9 cellular contexts compared by ENCODE assay signal in the genomic region with DNA sequence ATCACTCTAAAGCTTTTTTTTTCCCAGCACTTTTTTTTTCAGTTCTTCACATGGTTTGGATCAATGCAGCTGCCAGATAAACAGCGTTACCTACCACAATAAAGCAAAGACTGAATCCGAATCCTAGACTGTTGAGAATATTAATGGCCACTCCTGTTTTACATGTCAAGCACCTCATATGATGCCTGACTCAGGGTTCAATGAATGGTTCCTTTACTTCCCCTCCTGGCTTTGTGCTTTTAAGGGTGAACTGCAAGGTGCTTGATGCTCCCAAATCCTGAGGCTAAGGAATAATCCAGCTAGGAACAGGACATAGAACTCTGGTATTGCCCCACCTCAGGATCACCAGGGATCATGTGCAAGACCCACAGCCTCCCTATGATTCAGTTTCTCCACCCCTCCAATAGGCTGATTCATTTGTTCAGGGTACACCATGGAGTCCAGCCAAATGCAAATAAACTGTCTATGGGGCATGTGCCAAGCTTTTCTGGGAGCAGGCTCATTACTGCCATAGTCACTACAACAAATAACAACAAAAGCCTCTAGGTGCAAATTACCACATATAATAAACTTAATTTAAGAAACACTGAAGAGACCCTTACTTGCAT.
DNase-seq lines count a peak whose midpoint lies in the region; ATAC-seq and TF ChIP-seq lines count a peak whose summit lies in the region.
"Had no signal": no experiment of that assay in that cellular context is flagged by ENCODE, and none has a peak within 500 bp of the region (broad histone marks: within the 10 kb centered on the region; RNA-seq: fewer than 3 reads in every experiment).

No MANE protein-coding gene starts in this region.

- TF ChIP-seq CTCF in brain microvascular endothelial cell (IDR thresholded peaks at IDR 0.05; ENCODE audit: low read depth, low read length, missing control alignments) = no peak
- no peak for TF ChIP-seq CTCF in lower lobe of right lung (IDR thresholded peaks at IDR 0.05)
- no peak for TF ChIP-seq CTCF in chondrocyte (IDR thresholded peaks at IDR 0.05)
- TF ChIP-seq CTCF in CD8-positive, alpha-beta T cell (IDR thresholded peaks at IDR 0.05) = no peak

- peaks cover 15% of the 10 kb centered on the region for H3K4me1 Mint-ChIP-seq in stimulated activated naive CD8-positive, alpha-beta T cell treated with anti-CD3 and anti-CD28 coated beads, Interleukin-15, amount 100 ng/mL, for 72 hours
- peaks cover 39% of the 10 kb centered on the region for H3K4me1 Mint-ChIP-seq in chondrocyte (ENCODE audit: low read depth)
- H3K4me1 Mint-ChIP-seq in CD8-positive, alpha-beta T cell (ENCODE audit: low read depth) = no peaks in the 10 kb centered on the region

- H3K27ac Mint-ChIP-seq in stimulated activated naive CD8-positive, alpha-beta T cell treated with anti-CD3 and anti-CD28 coated beads, Interleukin-15, amount 100 ng/mL, for 72 hours = no peak overlapping the region
- no peak overlapping the region for H3K27ac Mint-ChIP-seq in chondrocyte (ENCODE audit: unreplicated experiment)
- H3K27ac Mint-ChIP-seq in CD8-positive, alpha-beta T cell = no peak overlapping the region
- H3K27ac Mint-ChIP-seq: CD4-positive, CD25-positive, alpha-beta regulatory T cell had no signal

- DNase-seq in stimulated activated naive CD8-positive, alpha-beta T cell treated with anti-CD3 and anti-CD28 coated beads, Interleukin-15, Interleukin-2, amounts not matched to agents 100 U/mL and 50 U/mL, for 24 hours = no peak
- DNase-seq in stimulated activated naive CD8-positive, alpha-beta T cell treated with anti-CD3 and anti-CD28 coated beads, Interleukin-15, amount 100 ng/mL, for 72 hours = no peak
- DNase-seq in brain microvascular endothelial cell (peak; percentile 27), lower lobe of right lung (no peak), chondrocyte (ENCODE audit: low spot score) (no peak), GF-D8 (lab: John Stamatoyannopoulos, UW) (no peak)
- no peak for DNase-seq in activated CD4-positive, alpha-beta T cell treated with anti-CD3 and anti-CD28 coated beads, Interleukin-2, amount 50 U/mL, for 48 hours
- no peak for DNase-seq in CD8-positive, alpha-beta T cell
- DNase-seq: CD4-positive, CD25-positive, alpha-beta regulatory T cell had no signal

- POLR2A ChIA-PET in CD8-positive, alpha-beta T cell (lab: Charles Lee) = no interaction called here

- H3K9me3 ChIP-seq in lower lobe of right lung = no peaks in the 10 kb centered on the region
- no peaks in the 10 kb centered on the region for H3K9me3 ChIP-seq in CD8-positive, alpha-beta T cell (ENCODE audit: low read length)

- ATAC-seq in stimulated activated naive CD8-positive, alpha-beta T cell treated with anti-CD3 and anti-CD28 coated beads, Interleukin-15, Interleukin-2, amounts not matched to agents 100 U/mL and 50 U/mL, for 24 hours = peak; percentile 23
- no peak for ATAC-seq in stimulated activated naive CD8-positive, alpha-beta T cell treated with anti-CD3 and anti-CD28 coated beads, Interleukin-15, amount 100 ng/mL, for 72 hours
- ATAC-seq in lower lobe of right lung = peak; percentile 40 to 60
- no peak for ATAC-seq in CD8-positive, alpha-beta T cell

- H3K27me3 ChIP-seq in brain microvascular endothelial cell (replicated peaks) = no peaks in the 10 kb centered on the region
- no peaks in the 10 kb centered on the region for H3K27me3 ChIP-seq in lower lobe of right lung (ENCODE audit: low read depth)
- no peaks in the 10 kb centered on the region for H3K27me3 ChIP-seq in CD8-positive, alpha-beta T cell (ENCODE audit: insufficient read depth, low read length)

- peaks cover 19% of the 10 kb centered on the region for H3K27me3 Mint-ChIP-seq in stimulated activated naive CD8-positive, alpha-beta T cell treated with anti-CD3 and anti-CD28 coated beads, Interleukin-15, amount 100 ng/mL, for 72 hours
- H3K27me3 Mint-ChIP-seq in chondrocyte (ENCODE audit: low read depth) = no peaks in the 10 kb centered on the region
- H3K27me3 Mint-ChIP-seq in CD8-positive, alpha-beta T cell (ENCODE audit: low read depth) = peaks cover 2% of the 10 kb centered on the region
- H3K27me3 Mint-ChIP-seq: CD4-positive, CD25-positive, alpha-beta regulatory T cell had no signal

- intact Hi-C loops in lower lobe of right lung (cut with DNase I) = no loop called here
- intact Hi-C loops in CD8-positive, alpha-beta T cell (cut with DNase I, micrococcal nuclease) = no loop called here

- H3K27ac ChIP-seq in brain microvascular endothelial cell (no peak overlapping the region), lower lobe of right lung (no peak overlapping the region)
- no peak overlapping the region for H3K27ac ChIP-seq in CD8-positive, alpha-beta T cell (ENCODE audit: low read depth, low read length)

- H3K4me3 Mint-ChIP-seq in stimulated activated naive CD8-positive, alpha-beta T cell treated with anti-CD3 and anti-CD28 coated beads, Interleukin-15, amount 100 ng/mL, for 72 hours = no peak overlapping the region
- H3K4me3 Mint-ChIP-seq in chondrocyte (ENCODE audit: unreplicated experiment) = no peak overlapping the region
- H3K4me3 Mint-ChIP-seq in CD8-positive, alpha-beta T cell = no peak overlapping the region
- H3K4me3 Mint-ChIP-seq: CD4-positive, CD25-positive, alpha-beta regulatory T cell had no signal

- CTCF ChIA-PET in CD8-positive, alpha-beta T cell (lab: Charles Lee) = no interaction called here

- no peaks in the 10 kb centered on the region for H3K9me3 Mint-ChIP-seq in stimulated activated naive CD8-positive, alpha-beta T cell treated with anti-CD3 and anti-CD28 coated beads, Interleukin-15, amount 100 ng/mL, for 72 hours
- H3K9me3 Mint-ChIP-seq in chondrocyte (ENCODE audit: low read depth) = no peaks in the 10 kb centered on the region
- no peaks in the 10 kb centered on the region for H3K9me3 Mint-ChIP-seq in CD8-positive, alpha-beta T cell
- H3K9me3 Mint-ChIP-seq: CD4-positive, CD25-positive, alpha-beta regulatory T cell had no signal

- H3K36me3 Mint-ChIP-seq in chondrocyte (ENCODE audit: low read depth) = no peaks in the 10 kb centered on the region
- no peaks in the 10 kb centered on the region for H3K36me3 Mint-ChIP-seq in CD8-positive, alpha-beta T cell
- H3K36me3 Mint-ChIP-seq: CD4-positive, CD25-positive, alpha-beta regulatory T cell had no signal

- in situ Hi-C loops in brain microvascular endothelial cell (cut with HindIII; ENCODE audit: low pct_ligation_motif_present, low sequenced_read_pairs) = no loop called here

- peaks cover 51% of the 10 kb centered on the region for H3K4me1 ChIP-seq in lower lobe of right lung
- no peaks in the 10 kb centered on the region for H3K4me1 ChIP-seq in CD8-positive, alpha-beta T cell (ENCODE audit: insufficient read depth, low read length)

- H3K36me3 ChIP-seq in brain microvascular endothelial cell (replicated peaks) (no peaks in the 10 kb centered on the region), lower lobe of right lung (no peaks in the 10 kb centered on the region)
- no peaks in the 10 kb centered on the region for H3K36me3 ChIP-seq in CD8-positive, alpha-beta T cell (ENCODE audit: insufficient read depth, low read length)

- H3K4me3 ChIP-seq in brain microvascular endothelial cell (ENCODE audit: low read depth, low read length) = no peak overlapping the region
- H3K4me3 ChIP-seq in lower lobe of right lung = no peak overlapping the region
- H3K4me3 ChIP-seq in CD8-positive, alpha-beta T cell (ENCODE audit: low read depth, low read length) = no peak overlapping the region

Comparison
In these comparisons a context has a peak if more than half of its experiments do, and no peak if none do; other contexts are left out.
1. ATAC-seq: peak in stimulated activated naive CD8-positive, alpha-beta T cell treated with anti-CD3 and anti-CD28 coated beads, Interleukin-15, Interleukin-2, amounts not matched to agents 100 U/mL and 50 U/mL, for 24 hours (single experiment) and lower lobe of right lung (2 of 2); none in stimulated activated naive CD8-positive, alpha-beta T cell treated with anti-CD3 and anti-CD28 coated beads, Interleukin-15, amount 100 ng/mL, for 72 hours (single experiment) and CD8-positive, alpha-beta T cell (single experiment).